1 cellular context compared by ENCODE assay signal in genomic region chr6:141877275-141877983, GRCh38.
TF ChIP-seq lines count a peak whose summit lies in the region.

No MANE protein-coding gene starts in this region.

TF ChIP-seq in HepG2, 621 proteins besides CTCF, POLR2A, EP300 and RAD21 (continued from another document and continues in another):
- TF ChIP-seq, protein P1, sequence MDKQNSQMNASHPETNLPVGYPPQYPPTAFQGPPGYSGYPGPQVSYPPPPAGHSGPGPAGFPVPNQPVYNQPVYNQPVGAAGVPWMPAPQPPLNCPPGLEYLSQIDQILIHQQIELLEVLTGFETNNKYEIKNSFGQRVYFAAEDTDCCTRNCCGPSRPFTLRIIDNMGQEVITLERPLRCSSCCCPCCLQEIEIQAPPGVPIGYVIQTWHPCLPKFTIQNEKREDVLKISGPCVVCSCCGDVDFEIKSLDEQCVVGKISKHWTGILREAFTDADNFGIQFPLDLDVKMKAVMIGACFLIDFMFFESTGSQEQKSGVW (CRISPR knock-in tag; IDR thresholded peaks at IDR 0.05; ENCODE audit: borderline replicate concordance), result no peak
- peak; percentile 64 for TF ChIP-seq HNF4G (IDR thresholded peaks at IDR 0.05; ENCODE audit: borderline replicate concordance, low read depth, low read length)
- no peak; the same call in 1 of the 2 replicates for TF ChIP-seq HNF4G (CRISPR knock-in tag; IDR thresholded peaks at IDR 0.05; ENCODE audit: borderline replicate concordance, low read depth)
- TF ChIP-seq, protein P2, sequence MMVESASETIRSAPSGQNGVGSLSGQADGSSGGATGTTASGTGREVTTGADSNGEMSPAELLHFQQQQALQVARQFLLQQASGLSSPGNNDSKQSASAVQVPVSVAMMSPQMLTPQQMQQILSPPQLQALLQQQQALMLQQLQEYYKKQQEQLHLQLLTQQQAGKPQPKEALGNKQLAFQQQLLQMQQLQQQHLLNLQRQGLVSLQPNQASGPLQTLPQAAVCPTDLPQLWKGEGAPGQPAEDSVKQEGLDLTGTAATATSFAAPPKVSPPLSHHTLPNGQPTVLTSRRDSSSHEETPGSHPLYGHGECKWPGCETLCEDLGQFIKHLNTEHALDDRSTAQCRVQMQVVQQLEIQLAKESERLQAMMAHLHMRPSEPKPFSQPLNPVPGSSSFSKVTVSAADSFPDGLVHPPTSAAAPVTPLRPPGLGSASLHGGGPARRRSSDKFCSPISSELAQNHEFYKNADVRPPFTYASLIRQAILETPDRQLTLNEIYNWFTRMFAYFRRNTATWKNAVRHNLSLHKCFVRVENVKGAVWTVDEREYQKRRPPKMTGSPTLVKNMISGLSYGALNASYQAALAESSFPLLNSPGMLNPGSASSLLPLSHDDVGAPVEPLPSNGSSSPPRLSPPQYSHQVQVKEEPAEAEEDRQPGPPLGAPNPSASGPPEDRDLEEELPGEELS (CRISPR knock-in tag; IDR thresholded peaks at IDR 0.05), result peak; percentile 74
- TF ChIP-seq MAFF (IDR thresholded peaks at IDR 0.05; ENCODE audit: low read depth, low read length), result no peak
- TF ChIP-seq NONO (IDR thresholded peaks at IDR 0.05), result no peak
- TF ChIP-seq NONO (CRISPR knock-in tag; conservative IDR thresholded peaks at IDR 0.05), result no peak
- no peak for TF ChIP-seq FOXP1 (IDR thresholded peaks at IDR 0.05)
- TF ChIP-seq FOXP1 (CRISPR knock-in tag; IDR thresholded peaks at IDR 0.05), result peak; percentile 84
- TF ChIP-seq ONECUT2 (CRISPR knock-in tag; IDR thresholded peaks at IDR 0.05), result no peak
- no peak for TF ChIP-seq CBX2 (IDR thresholded peaks at IDR 0.05; ENCODE audit: low read depth, low read length)
- no peak for TF ChIP-seq CBX2 (CRISPR knock-in tag; IDR thresholded peaks at IDR 0.05; ENCODE audit: low read depth)
- no peak for TF ChIP-seq MYNN (CRISPR knock-in tag; IDR thresholded peaks at IDR 0.05; ENCODE audit: low read depth)
- TF ChIP-seq ZNF883 (CRISPR knock-in tag; IDR thresholded peaks at IDR 0.05; ENCODE audit: not compliant biosample characterization), result no peak
- TF ChIP-seq CEBPB (IDR thresholded peaks at IDR 0.05; ENCODE audit: borderline replicate concordance, low read depth, low read length), result 0 out of 2 replicates have a peak, but pooled peaks have one; percentile 13
- TF ChIP-seq ZNF337 (CRISPR knock-in tag; IDR thresholded peaks at IDR 0.05; ENCODE audit: borderline replicate concordance, low read depth), result no peak
- no peak for TF ChIP-seq JUND (CRISPR knock-in tag; IDR thresholded peaks at IDR 0.05)
- no peak for TF ChIP-seq ZNF75D (CRISPR knock-in tag; IDR thresholded peaks at IDR 0.05; ENCODE audit: borderline replicate concordance)
- no peak for TF ChIP-seq CHD4 (IDR thresholded peaks at IDR 0.05; ENCODE audit: borderline replicate concordance, low read length)
- 0 out of 2 replicates have a peak, but pooled peaks have one; percentile 24 for TF ChIP-seq PITX1 (CRISPR knock-in tag; IDR thresholded peaks at IDR 0.05)
- TF ChIP-seq SYNCRIP (IDR thresholded peaks at IDR 0.05; ENCODE audit: insufficient read depth, low read depth, low read length), result no peak
- no peak for TF ChIP-seq MED1 (CRISPR knock-in tag; IDR thresholded peaks at IDR 0.05)
- no peak for TF ChIP-seq HIVEP1 (CRISPR knock-in tag; IDR thresholded peaks at IDR 0.05)
- no peak for TF ChIP-seq MTF1 (CRISPR knock-in tag; IDR thresholded peaks at IDR 0.05)
- no peak for TF ChIP-seq KDM1A (CRISPR knock-in tag; IDR thresholded peaks at IDR 0.05)
- TF ChIP-seq KDM5B (CRISPR knock-in tag; IDR thresholded peaks at IDR 0.05; ENCODE audit: borderline replicate concordance), result no peak
- TF ChIP-seq, protein P3, sequence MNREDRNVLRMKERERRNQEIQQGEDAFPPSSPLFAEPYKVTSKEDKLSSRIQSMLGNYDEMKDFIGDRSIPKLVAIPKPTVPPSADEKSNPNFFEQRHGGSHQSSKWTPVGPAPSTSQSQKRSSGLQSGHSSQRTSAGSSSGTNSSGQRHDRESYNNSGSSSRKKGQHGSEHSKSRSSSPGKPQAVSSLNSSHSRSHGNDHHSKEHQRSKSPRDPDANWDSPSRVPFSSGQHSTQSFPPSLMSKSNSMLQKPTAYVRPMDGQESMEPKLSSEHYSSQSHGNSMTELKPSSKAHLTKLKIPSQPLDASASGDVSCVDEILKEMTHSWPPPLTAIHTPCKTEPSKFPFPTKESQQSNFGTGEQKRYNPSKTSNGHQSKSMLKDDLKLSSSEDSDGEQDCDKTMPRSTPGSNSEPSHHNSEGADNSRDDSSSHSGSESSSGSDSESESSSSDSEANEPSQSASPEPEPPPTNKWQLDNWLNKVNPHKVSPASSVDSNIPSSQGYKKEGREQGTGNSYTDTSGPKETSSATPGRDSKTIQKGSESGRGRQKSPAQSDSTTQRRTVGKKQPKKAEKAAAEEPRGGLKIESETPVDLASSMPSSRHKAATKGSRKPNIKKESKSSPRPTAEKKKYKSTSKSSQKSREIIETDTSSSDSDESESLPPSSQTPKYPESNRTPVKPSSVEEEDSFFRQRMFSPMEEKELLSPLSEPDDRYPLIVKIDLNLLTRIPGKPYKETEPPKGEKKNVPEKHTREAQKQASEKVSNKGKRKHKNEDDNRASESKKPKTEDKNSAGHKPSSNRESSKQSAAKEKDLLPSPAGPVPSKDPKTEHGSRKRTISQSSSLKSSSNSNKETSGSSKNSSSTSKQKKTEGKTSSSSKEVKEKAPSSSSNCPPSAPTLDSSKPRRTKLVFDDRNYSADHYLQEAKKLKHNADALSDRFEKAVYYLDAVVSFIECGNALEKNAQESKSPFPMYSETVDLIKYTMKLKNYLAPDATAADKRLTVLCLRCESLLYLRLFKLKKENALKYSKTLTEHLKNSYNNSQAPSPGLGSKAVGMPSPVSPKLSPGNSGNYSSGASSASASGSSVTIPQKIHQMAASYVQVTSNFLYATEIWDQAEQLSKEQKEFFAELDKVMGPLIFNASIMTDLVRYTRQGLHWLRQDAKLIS (CRISPR knock-in tag; IDR thresholded peaks at IDR 0.05), result no peak
- no peak for TF ChIP-seq ZBTB44 (CRISPR knock-in tag; IDR thresholded peaks at IDR 0.05)
- no peak for TF ChIP-seq AKAP8 (CRISPR knock-in tag; IDR thresholded peaks at IDR 0.05)
- TF ChIP-seq SOX5 (CRISPR knock-in tag; IDR thresholded peaks at IDR 0.05; ENCODE audit: borderline replicate concordance), result peak; percentile 89
- no peak for TF ChIP-seq ZMAT3 (CRISPR knock-in tag; conservative IDR thresholded peaks at IDR 0.05)
- no peak for TF ChIP-seq ZNF441 (CRISPR knock-in tag; IDR thresholded peaks at IDR 0.05; ENCODE audit: borderline replicate concordance)
- TF ChIP-seq DZIP1 (CRISPR knock-in tag; IDR thresholded peaks at IDR 0.05), result no peak
- no peak for TF ChIP-seq ZNF33B (CRISPR knock-in tag; IDR thresholded peaks at IDR 0.05)
- TF ChIP-seq ZKSCAN1 (IDR thresholded peaks at IDR 0.05; ENCODE audit: low read length), result no peak
- no peak for TF ChIP-seq MAZ (IDR thresholded peaks at IDR 0.05; ENCODE audit: borderline replicate concordance, low read depth, low read length)
- TF ChIP-seq MAZ (CRISPR knock-in tag; IDR thresholded peaks at IDR 0.05; ENCODE audit: low read depth), result no peak
- TF ChIP-seq, protein P4, sequence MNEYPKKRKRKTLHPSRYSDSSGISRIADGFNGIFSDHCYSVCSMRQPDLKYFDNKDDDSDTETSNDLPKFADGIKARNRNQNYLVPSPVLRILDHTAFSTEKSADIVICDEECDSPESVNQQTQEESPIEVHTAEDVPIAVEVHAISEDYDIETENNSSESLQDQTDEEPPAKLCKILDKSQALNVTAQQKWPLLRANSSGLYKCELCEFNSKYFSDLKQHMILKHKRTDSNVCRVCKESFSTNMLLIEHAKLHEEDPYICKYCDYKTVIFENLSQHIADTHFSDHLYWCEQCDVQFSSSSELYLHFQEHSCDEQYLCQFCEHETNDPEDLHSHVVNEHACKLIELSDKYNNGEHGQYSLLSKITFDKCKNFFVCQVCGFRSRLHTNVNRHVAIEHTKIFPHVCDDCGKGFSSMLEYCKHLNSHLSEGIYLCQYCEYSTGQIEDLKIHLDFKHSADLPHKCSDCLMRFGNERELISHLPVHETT (CRISPR knock-in tag; conservative IDR thresholded peaks at IDR 0.05), result no peak
- peak; percentile 43; the same call in 1 of the 2 replicates for TF ChIP-seq SOX13 (IDR thresholded peaks at IDR 0.05)
- TF ChIP-seq SOX13 (CRISPR knock-in tag; conservative IDR thresholded peaks at IDR 0.05 in 1 of 2, IDR thresholded peaks at IDR 0.05 in 1 of 2), result peak in 1 of 2 experiments; percentile 91; a peak in 2 of 4 replicates
- no peak for TF ChIP-seq FOXA1 (IDR thresholded peaks at IDR 0.05)
- TF ChIP-seq FOXA1 (CRISPR knock-in tag; IDR thresholded peaks at IDR 0.05), result peak; percentile 23; the same call in 1 of the 2 replicates
- no peak for TF ChIP-seq XBP1 (CRISPR knock-in tag; IDR thresholded peaks at IDR 0.05)
- TF ChIP-seq, protein P5, sequence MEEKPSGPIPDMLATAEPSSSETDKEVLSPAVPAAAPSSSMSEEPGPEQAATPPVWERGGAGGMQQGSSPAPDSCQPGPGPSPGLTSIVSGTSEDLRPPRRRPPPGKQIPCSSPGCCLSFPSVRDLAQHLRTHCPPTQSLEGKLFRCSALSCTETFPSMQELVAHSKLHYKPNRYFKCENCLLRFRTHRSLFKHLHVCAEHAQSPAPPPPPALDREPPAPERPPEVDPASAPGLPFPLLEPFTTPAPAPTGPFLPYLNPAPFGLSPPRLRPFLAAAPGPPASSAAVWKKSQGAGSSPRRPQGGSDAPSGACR (CRISPR knock-in tag; IDR thresholded peaks at IDR 0.05), result no peak
- TF ChIP-seq, protein P6, sequence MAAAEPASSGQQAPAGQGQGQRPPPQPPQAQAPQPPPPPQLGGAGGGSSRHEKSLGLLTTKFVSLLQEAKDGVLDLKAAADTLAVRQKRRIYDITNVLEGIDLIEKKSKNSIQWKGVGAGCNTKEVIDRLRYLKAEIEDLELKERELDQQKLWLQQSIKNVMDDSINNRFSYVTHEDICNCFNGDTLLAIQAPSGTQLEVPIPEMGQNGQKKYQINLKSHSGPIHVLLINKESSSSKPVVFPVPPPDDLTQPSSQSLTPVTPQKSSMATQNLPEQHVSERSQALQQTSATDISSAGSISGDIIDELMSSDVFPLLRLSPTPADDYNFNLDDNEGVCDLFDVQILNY (CRISPR knock-in tag; conservative IDR thresholded peaks at IDR 0.05), result no peak
- TF ChIP-seq DPF2 (CRISPR knock-in tag; IDR thresholded peaks at IDR 0.05; ENCODE audit: borderline replicate concordance, low read depth), result no peak
- TF ChIP-seq HINFP (CRISPR knock-in tag; IDR thresholded peaks at IDR 0.05; ENCODE audit: low read depth), result no peak
- no peak for TF ChIP-seq ZNF629 (CRISPR knock-in tag; conservative IDR thresholded peaks at IDR 0.05)
- no peak for TF ChIP-seq SMYD3 (CRISPR knock-in tag; IDR thresholded peaks at IDR 0.05)
- no peak for TF ChIP-seq ERF (CRISPR knock-in tag; IDR thresholded peaks at IDR 0.05)
